9 cellular contexts compared by ENCODE assay signal in genomic region chr3:51940648-51941421, GRCh38. TPM values are rescaled to one million over a fixed set of nuclear protein-coding genes. Genes with fewer than 3 reads are reported as not detected.
DNase-seq lines count a peak whose midpoint lies in the region; ATAC-seq and TF ChIP-seq lines count a peak whose summit lies in the region.
"Had no signal": no experiment of that assay in that cellular context is flagged by ENCODE, and none has a peak within 500 bp of the region (broad histone marks: within the 10 kb centered on the region; RNA-seq: fewer than 3 reads in every experiment).

No MANE protein-coding gene starts in this region.

- in situ Hi-C loops in GM23248 (cut with MboI) = no loop called here

- no peaks in the 10 kb centered on the region for H3K9me3 ChIP-seq in GM23248 (ENCODE audit: low read depth)
- H3K9me3 ChIP-seq in hepatocyte (ENCODE audit: low read depth) = no peaks in the 10 kb centered on the region
- H3K9me3 ChIP-seq in spleen = no peaks in the 10 kb centered on the region

- H3K4me1 ChIP-seq in GM23248 (ENCODE audit: insufficient read depth) (peaks cover 20% of the 10 kb centered on the region), hepatocyte (ENCODE audit: insufficient read depth) (peaks cover 10% of the 10 kb centered on the region), spleen (peaks cover 15 to 44% (median 32%) of the 10 kb centered on the region in 6 donors)

- H3F3A ChIP-seq in GM23248 (ENCODE audit: insufficient read depth) = peaks cover 13% of the 10 kb centered on the region; the same call in 1 of the 2 replicates

- TF ChIP-seq POLR2A in spleen (IDR thresholded peaks at IDR 0.05) = no peak

- H3K4me3 ChIP-seq in GM23248 = peak overlapping the region; percentile 92
- peak overlapping the region; percentile 21 for H3K4me3 ChIP-seq in hepatocyte
- H3K4me3 ChIP-seq in spleen = peak overlapping the region; percentile 71 to 95 (median 82)

- H3K27me3 ChIP-seq in GM23248 (replicated peaks; ENCODE audit: insufficient read depth) (no peaks in the 10 kb centered on the region), hepatocyte (no peaks in the 10 kb centered on the region), spleen (replicated peaks in 1 of 7) (no peaks in the 10 kb centered on the region)

- H3K36me3 ChIP-seq in GM23248 (ENCODE audit: low read depth) = no peaks in the 10 kb centered on the region; the same call in 1 of the 2 replicates
- H3K36me3 ChIP-seq in hepatocyte (replicated peaks; ENCODE audit: insufficient read depth, low read depth) = no peaks in the 10 kb centered on the region
- peaks cover 5 to 54% (median 33%) of the 10 kb centered on the region in 6 donors for H3K36me3 ChIP-seq in spleen

- intact Hi-C loops in activated B cell treated with CpG ODN at 0.5 μM for 24 hours (cut with micrococcal nuclease) (loop anchor here (5.0 kb wide), 1 partner anchor 766 kb away; the partner anchor contains the start of genes GLT8D1 and SPCS1), spleen (cut with DNase I; ENCODE audit: low total_unique reads) (loop anchor here (10.0 kb wide), 1 partner anchor 54 kb away; the partner anchor contains the start of gene RPL29)

- peaks cover 38% of the 10 kb centered on the region for H3K4me1 Mint-ChIP-seq in activated B cell treated with CpG ODN at 0.5 μM for 24 hours

- H2AFZ ChIP-seq in GM23248 = peak overlapping the region; percentile 76
- peak overlapping the region; percentile 2 for H2AFZ ChIP-seq in hepatocyte

- no peaks in the 10 kb centered on the region for H3K27me3 Mint-ChIP-seq in activated B cell treated with CpG ODN at 0.5 μM for 24 hours

- H3K79me2 ChIP-seq in GM23248 (ENCODE audit: insufficient read depth) (peaks cover 39% of the 10 kb centered on the region), hepatocyte (peaks cover 24% of the 10 kb centered on the region)

- H3K9me2 ChIP-seq in GM23248 (ENCODE audit: insufficient read depth) = no peaks in the 10 kb centered on the region
- H3K9me2 ChIP-seq in hepatocyte (replicated peaks; ENCODE audit: insufficient read depth) = no peaks in the 10 kb centered on the region

- H3K4me2 ChIP-seq in GM23248 (ENCODE audit: unreplicated experiment) (peak overlapping the region; percentile 95), hepatocyte (peak overlapping the region; percentile 92)

- H3K36me3 Mint-ChIP-seq in activated B cell treated with CpG ODN at 0.5 μM for 24 hours (ENCODE audit: low read depth) = peaks cover 39% of the 10 kb centered on the region

- no peak for TF ChIP-seq CTCF in activated B cell treated with CpG ODN at 0.5 μM for 24 hours (IDR thresholded peaks at IDR 0.05)
- TF ChIP-seq CTCF in hepatocyte (IDR thresholded peaks at IDR 0.05; ENCODE audit: poor library complexity) = no peak
- no peak for TF ChIP-seq CTCF in spleen (IDR thresholded peaks at IDR 0.05 in 8 of 11, conservative IDR thresholded peaks at IDR 0.05 in 3 of 11)

- no peaks in the 10 kb centered on the region for H3K9me3 Mint-ChIP-seq in activated B cell treated with CpG ODN at 0.5 μM for 24 hours

- H3K9ac ChIP-seq in GM23248 = peak overlapping the region; percentile 89

- 22 to 29% methylated on average over 11 of the region's 11 CpGs for WGBS in GM23248 (ENCODE audit: low coverage in 1 of 2, low lambda C conversion rate in 2 of 2, missing lambda C conversion rate in 2 of 2), 2 experiments
- 34% methylated on average over 11 of the region's 11 CpGs for WGBS in hepatocyte (ENCODE audit: low lambda C conversion rate, missing lambda C conversion rate)
- 38 to 53% (median 41%) methylated on average over 11 of the region's 11 CpGs for WGBS in spleen, 5 donors

- ATAC-seq in activated B cell treated with CpG ODN at 0.5 μM for 24 hours (ENCODE audit: low read depth) (no peak), GM19452 (IDR thresholded peaks at IDR 0.05; ENCODE audit: unreplicated experiment) (no peak)

- POLR2A ChIA-PET in activated B cell treated with CpG ODN at 0.5 μM for 24 hours (lab: Charles Lee) = interaction anchor here (0.6 to 1.3 kb wide), 6 partner anchors 26 to 556 kb away, joined by 3 to 12 read pairs (median 4); partner anchors contain the start of genes MANF, PCBP4 and RPL29

- peak overlapping the region; percentile 69 for H3K27ac ChIP-seq in GM23248
- H3K27ac ChIP-seq in hepatocyte = peak overlapping the region; percentile 15
- peak overlapping the region in 5 of 8 donors; percentile 58 to 94 (median 90) for H3K27ac ChIP-seq in spleen

- H4K20me1 ChIP-seq in GM23248 (ENCODE audit: insufficient read depth) = no peaks in the 10 kb centered on the region
- H4K20me1 ChIP-seq in hepatocyte (ENCODE audit: insufficient read depth, poor library complexity, severe bottlenecking) = no peaks in the 10 kb centered on the region

- H3K27ac Mint-ChIP-seq in activated B cell treated with CpG ODN at 0.5 μM for 24 hours = peak overlapping the region; percentile 38

- CTCF ChIA-PET in activated B cell treated with CpG ODN at 0.5 μM for 24 hours (lab: Charles Lee) = interaction anchor here (0.7 to 2.2 kb wide), 2 partner anchors 32 to 61 kb away, joined by 3 to 27 read pairs; partner anchors contain the start of gene ABHD14B

- peak overlapping the region; percentile 90 for H3K4me3 Mint-ChIP-seq in activated B cell treated with CpG ODN at 0.5 μM for 24 hours

- DNase-seq in GM23248 (peak; percentile 72), activated B cell treated with CpG ODN at 0.5 μM for 24 hours (peak; percentile 7), hepatocyte (ENCODE audit: low spot score) (peak; percentile 23), spleen (peak; percentile 55), Ammon's horn (ENCODE audit: low spot score) (no peak), NCI-H1436 treated with DMSO at 0.1 percent for 48 hours (lab: John Stamatoyannopoulos, UW) (no peak), middle frontal gyrus (ENCODE audit: extremely low spot score, low spot score) (no peak)

RNA-seq across cellular contexts. Expression of gene RRP9, which starts 0.9 kb away (rescaled TPM):
- total RNA-seq in GM23248 (2014; rRNA removed; shearing (Covaris generic)) = 21.6 and 27.5 TPM in 2 replicates
- 24.6 and 28.4 TPM in 2 replicates for polyA plus RNA-seq in GM23248 (2016; fragmentation: Nextera tagmentation; extraction: Ambion mirVana)
- total RNA-seq in activated B cell treated with CpG ODN at 0.5 μM for 24 hours = 30.7 and 32.4 TPM in 2 replicates
- 14.0 and 17.5 TPM in 2 replicates for total RNA-seq in hepatocyte
- 23.1 and 32.8 TPM in 2 replicates for polyA plus RNA-seq in hepatocyte
- total RNA-seq in spleen = 10 to 100 TPM in 6 of 7 donors, 1 to 10 TPM in 1; 9.5 to 20.6 (median 12.5) TPM
- polyA plus RNA-seq in spleen = 10 to 100 TPM; 18.5 to 26.6 (median 21.2) TPM

RNA-seq across cellular contexts. Expression of gene PARP3, which starts 1.3 kb away (rescaled TPM):
- total RNA-seq in GM23248 (2014; rRNA removed; shearing (Covaris generic)) = 80.4 and 118 TPM in 2 replicates
- polyA plus RNA-seq in GM23248 (2016; fragmentation: Nextera tagmentation; extraction: Ambion mirVana) (60.4 and 64.0 TPM in 2 replicates), hepatocyte (10.3 and 11.6 TPM in 2 replicates), spleen (10 to 100 TPM in 2 of 3 donors, 1 to 10 TPM in 1; 8.2 to 18.9 (median 16.5) TPM)
- total RNA-seq in activated B cell treated with CpG ODN at 0.5 μM for 24 hours (9.7 and 12.7 TPM in 2 replicates), hepatocyte (7.0 and 9.3 TPM in 2 replicates), spleen (10 to 100 TPM; 23.1 to 34.2 (median 28.2) TPM)

RNA-seq across cellular contexts. Expression of gene GPR62, which starts 14.3 kb away (rescaled TPM):
- not detected in 2 replicates for total RNA-seq in GM23248 (2014; rRNA removed; shearing (Covaris generic))
- polyA plus RNA-seq in GM23248 (2016; fragmentation: Nextera tagmentation; extraction: Ambion mirVana) (0.09 TPM in 1 of 2 replicates, not detected in the other), hepatocyte (0.08 TPM in 1 of 2 replicates, not detected in the other), spleen (under 1 TPM; 0.04 to 0.06 (median 0.05) TPM)
- total RNA-seq in activated B cell treated with CpG ODN at 0.5 μM for 24 hours (not detected in 2 replicates), hepatocyte (not detected in 2 replicates), spleen (under 1 TPM in 1 of 7 donors, not detected in 6; 0.39 TPM)
- total RNA-seq: RPMI7951 had no signal

RNA-seq across cellular contexts. Expression of gene PCBP4, which starts 26.4 kb away (rescaled TPM):
- 71.2 and 91.2 TPM in 2 replicates for total RNA-seq in GM23248 (2014; rRNA removed; shearing (Covaris generic))
- polyA plus RNA-seq in GM23248 (2016; fragmentation: Nextera tagmentation; extraction: Ambion mirVana) (40.4 and 45.0 TPM in 2 replicates), hepatocyte (42.4 and 53.7 TPM in 2 replicates), spleen (10 to 100 TPM; 12.8 to 41.7 (median 23.2) TPM)
- total RNA-seq in activated B cell treated with CpG ODN at 0.5 μM for 24 hours (10.3 and 11.0 TPM in 2 replicates), hepatocyte (48.6 and 60.2 TPM in 2 replicates), spleen (10 to 100 TPM; 17.1 to 24.6 (median 20.7) TPM)

RNA-seq across cellular contexts. Expression of gene ABHD14B, which starts 33.0 kb away (rescaled TPM):
- 60.3 and 60.4 TPM in 2 replicates for total RNA-seq in GM23248 (2014; rRNA removed; shearing (Covaris generic))
- polyA plus RNA-seq in GM23248 (2016; fragmentation: Nextera tagmentation; extraction: Ambion mirVana) (64.9 and 70.9 TPM in 2 replicates), hepatocyte (40.2 and 48.4 TPM in 2 replicates), spleen (10 to 100 TPM; 60.1 to 71.4 (median 66.8) TPM)
- total RNA-seq in activated B cell treated with CpG ODN at 0.5 μM for 24 hours (51.6 and 55.6 TPM in 2 replicates), hepatocyte (31.9 and 32.8 TPM in 2 replicates), spleen (10 to 100 TPM; 33.8 to 74.9 (median 56.3) TPM)

Comparison
In these comparisons a context has a peak if more than half of its experiments do, and no peak if none do; other contexts are left out.
1. DNase-seq: peak in GM23248 (single experiment), activated B cell treated with CpG ODN at 0.5 μM for 24 hours (single experiment), hepatocyte (single experiment) and spleen (single experiment); none in Ammon's horn (single experiment), NCI-H1436 treated with DMSO at 0.1 percent for 48 hours (single experiment) and middle frontal gyrus (single experiment).
2. H3K27ac ChIP-seq: peak in every context shown above with its lines; median percentile 90 in spleen; 69 in GM23248; 15 in hepatocyte.
3. H3K4me3 ChIP-seq: peak in every context shown above with its lines; median percentile 92 in GM23248; 82 in spleen; 21 in hepatocyte.